8 cellular contexts compared by ENCODE assay signal in the genomic region with DNA sequence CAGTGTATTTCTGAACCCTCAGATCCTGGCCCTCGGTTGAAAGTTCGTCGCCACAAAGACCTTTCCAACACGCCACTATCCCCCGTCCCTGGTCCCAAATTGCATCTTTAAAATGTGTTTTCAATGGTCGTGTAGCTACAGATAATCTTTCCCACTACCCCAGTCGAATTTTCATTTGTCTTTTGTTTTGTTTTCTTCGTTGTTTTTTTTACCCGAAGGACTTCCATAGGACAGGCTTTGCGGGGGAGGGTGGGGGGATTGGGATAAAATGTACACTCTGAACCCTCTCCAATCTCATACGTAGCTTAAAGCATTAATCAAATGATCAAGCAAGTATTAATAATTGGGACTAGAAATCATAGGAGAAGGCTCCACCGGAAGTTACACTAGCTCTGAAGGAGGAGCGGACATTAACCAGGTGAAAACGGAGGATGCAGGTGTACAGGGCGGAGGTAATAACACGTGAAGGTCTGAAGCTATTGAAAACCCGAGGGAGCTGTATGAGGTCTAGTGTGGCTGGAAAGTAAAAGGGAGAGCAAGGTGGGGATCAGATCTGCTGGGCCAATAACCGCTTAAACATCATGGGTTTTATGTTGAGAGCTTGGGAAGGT. TPM values are rescaled to one million over a fixed set of nuclear protein-coding genes. Genes with fewer than 3 reads are reported as not detected.
DNase-seq lines count a peak whose midpoint lies in the region; ATAC-seq lines count a peak whose summit lies in the region.

No MANE protein-coding gene starts in this region.

- no peaks in the 10 kb centered on the region for H3K27me3 ChIP-seq in MG63

- peak overlapping the region; percentile 80 for H3K4me3 ChIP-seq in MG63

- H3K27me3 Mint-ChIP-seq in activated T-cell treated with anti-CD3 and anti-CD28 coated beads, Interleukin-2, amount 50 U/mL, for 24 hours = no peaks in the 10 kb centered on the region
- no peaks in the 10 kb centered on the region for H3K27me3 Mint-ChIP-seq in immature natural killer cell (ENCODE audit: low read depth in 3 of 3)
- no peaks in the 10 kb centered on the region for H3K27me3 Mint-ChIP-seq in activated T-helper 1 cell treated with anti-CD3 and anti-CD28 coated beads, Interleukin-12 subunit alpha, Interleukin-12 subunit beta, Interleukin-2, Interleukin-4 antibody, amounts not matched to agents 30 ng/mL and 10 ng/mL and 1 ng/mL, durations not matched to agents 14 hours and 24 hours and 36 hours (ENCODE audit: insufficient read depth)

- peak; percentile 79 for DNase-seq in DMS79 treated with DMSO at 0.1 percent for 48 hours (lab: John Stamatoyannopoulos, UW)
- DNase-seq in MG63 = no peak
- DNase-seq in activated T-cell treated with anti-CD3 and anti-CD28 coated beads, Interleukin-2, amount 50 U/mL, for 24 hours = peak; percentile 42
- DNase-seq in immature natural killer cell = peak in 2 of 3 donors; percentile 5 to 7
- no peak for DNase-seq in activated T-helper 1 cell treated with anti-CD3 and anti-CD28 coated beads, Interleukin-12 subunit alpha, Interleukin-12 subunit beta, Interleukin-2, Interleukin-4 antibody, amounts not matched to agents 30 ng/mL and 10 ng/mL and 1 ng/mL, durations not matched to agents 14 hours and 24 hours and 36 hours (ENCODE audit: low spot score)

- no peaks in the 10 kb centered on the region for H3K36me3 Mint-ChIP-seq in activated T-cell treated with anti-CD3 and anti-CD28 coated beads, Interleukin-2, amount 50 U/mL, for 24 hours (ENCODE audit: low read depth)
- peaks cover 0 to 7% (median 0%) of the 10 kb centered on the region in 3 donors for H3K36me3 Mint-ChIP-seq in immature natural killer cell
- H3K36me3 Mint-ChIP-seq in activated T-helper 1 cell treated with anti-CD3 and anti-CD28 coated beads, Interleukin-12 subunit alpha, Interleukin-12 subunit beta, Interleukin-2, Interleukin-4 antibody, amounts not matched to agents 30 ng/mL and 10 ng/mL and 1 ng/mL, durations not matched to agents 14 hours and 24 hours and 36 hours (ENCODE audit: low read depth) = peaks cover 15% of the 10 kb centered on the region

- no peaks in the 10 kb centered on the region for H3K9me3 ChIP-seq in MG63

- H3K36me3 ChIP-seq in MG63 = peaks cover 21% of the 10 kb centered on the region

- no peak overlapping the region for H3K27ac Mint-ChIP-seq in activated T-cell treated with anti-CD3 and anti-CD28 coated beads, Interleukin-2, amount 50 U/mL, for 24 hours
- H3K27ac Mint-ChIP-seq in immature natural killer cell = no peak overlapping the region
- no peak overlapping the region for H3K27ac Mint-ChIP-seq in activated T-helper 1 cell treated with anti-CD3 and anti-CD28 coated beads, Interleukin-12 subunit alpha, Interleukin-12 subunit beta, Interleukin-2, Interleukin-4 antibody, amounts not matched to agents 30 ng/mL and 10 ng/mL and 1 ng/mL, durations not matched to agents 14 hours and 24 hours and 36 hours

- peak overlapping the region; percentile 87 for H3K27ac ChIP-seq in temporal lobe (ENCODE audit: low read depth, low read length)

- ATAC-seq in GM21390 (IDR thresholded peaks at IDR 0.05; ENCODE audit: unreplicated experiment) = no peak
- no peak for ATAC-seq in GM18511 (IDR thresholded peaks at IDR 0.05; ENCODE audit: unreplicated experiment)

- intact Hi-C loops in activated T-helper 1 cell treated with anti-CD3 and anti-CD28 coated beads, Interleukin-12 subunit alpha, Interleukin-12 subunit beta, Interleukin-2, Interleukin-4 antibody, amounts not matched to agents 30 ng/mL and 10 ng/mL and 1 ng/mL, durations not matched to agents 14 hours and 24 hours and 36 hours (cut with micrococcal nuclease) = loop anchor here (1.0 kb wide), 3 partner anchors 32 to 271 kb away; a partner anchor contains a TSS

- no peak overlapping the region for H3K4me3 Mint-ChIP-seq in activated T-cell treated with anti-CD3 and anti-CD28 coated beads, Interleukin-2, amount 50 U/mL, for 24 hours
- H3K4me3 Mint-ChIP-seq in immature natural killer cell = no peak overlapping the region
- H3K4me3 Mint-ChIP-seq in activated T-helper 1 cell treated with anti-CD3 and anti-CD28 coated beads, Interleukin-12 subunit alpha, Interleukin-12 subunit beta, Interleukin-2, Interleukin-4 antibody, amounts not matched to agents 30 ng/mL and 10 ng/mL and 1 ng/mL, durations not matched to agents 14 hours and 24 hours and 36 hours = no peak overlapping the region

- H3K4me1 Mint-ChIP-seq in activated T-cell treated with anti-CD3 and anti-CD28 coated beads, Interleukin-2, amount 50 U/mL, for 24 hours (ENCODE audit: low read depth) = peaks cover 26% of the 10 kb centered on the region
- peaks cover 7 to 21% of the 10 kb centered on the region in 2 donors for H3K4me1 Mint-ChIP-seq in immature natural killer cell
- H3K4me1 Mint-ChIP-seq in activated T-helper 1 cell treated with anti-CD3 and anti-CD28 coated beads, Interleukin-12 subunit alpha, Interleukin-12 subunit beta, Interleukin-2, Interleukin-4 antibody, amounts not matched to agents 30 ng/mL and 10 ng/mL and 1 ng/mL, durations not matched to agents 14 hours and 24 hours and 36 hours (ENCODE audit: low read depth) = peaks cover 25% of the 10 kb centered on the region

- no peaks in the 10 kb centered on the region for H3K9me3 Mint-ChIP-seq in activated T-cell treated with anti-CD3 and anti-CD28 coated beads, Interleukin-2, amount 50 U/mL, for 24 hours
- H3K9me3 Mint-ChIP-seq in immature natural killer cell = no peaks in the 10 kb centered on the region
- no peaks in the 10 kb centered on the region for H3K9me3 Mint-ChIP-seq in activated T-helper 1 cell treated with anti-CD3 and anti-CD28 coated beads, Interleukin-12 subunit alpha, Interleukin-12 subunit beta, Interleukin-2, Interleukin-4 antibody, amounts not matched to agents 30 ng/mL and 10 ng/mL and 1 ng/mL, durations not matched to agents 14 hours and 24 hours and 36 hours

RNA-seq across cellular contexts. Expression of a gene that starts 32.8 kb away (rescaled TPM):
- 17.2 and 22.2 TPM in 2 replicates for total RNA-seq in MG63 (2014; rRNA removed; shearing (Covaris generic); ENCODE audit: low replicate concordance)
- polyA plus RNA-seq in immature natural killer cell = 10 to 100 TPM in 1 of 3 donors, 1 to 10 TPM in 2; 4.5 to 10.9 (median 7.0) TPM
- 152 TPM for total RNA-seq in temporal lobe
- 42.9 and 43.8 TPM in 2 replicates for total RNA-seq in activated T-helper 1 cell treated with anti-CD3 and anti-CD28 coated beads, Interleukin-12 subunit alpha, Interleukin-12 subunit beta, Interleukin-2, Interleukin-4 antibody, amounts not matched to agents 30 ng/mL and 10 ng/mL and 1 ng/mL, durations not matched to agents 14 hours and 24 hours and 36 hours

Comparison
In these comparisons a context has a peak if more than half of its experiments do, and no peak if none do; other contexts are left out.
1. DNase-seq: peak in DMS79 treated with DMSO at 0.1 percent for 48 hours (single experiment), activated T-cell treated with anti-CD3 and anti-CD28 coated beads, Interleukin-2, amount 50 U/mL, for 24 hours (single experiment) and immature natural killer cell (2 of 3); none in MG63 (single experiment) and activated T-helper 1 cell treated with anti-CD3 and anti-CD28 coated beads, Interleukin-12 subunit alpha, Interleukin-12 subunit beta, Interleukin-2, Interleukin-4 antibody, amounts not matched to agents 30 ng/mL and 10 ng/mL and 1 ng/mL, durations not matched to agents 14 hours and 24 hours and 36 hours (single experiment).